ENCODE assay signal across 1 cellular context in the genomic region with DNA sequence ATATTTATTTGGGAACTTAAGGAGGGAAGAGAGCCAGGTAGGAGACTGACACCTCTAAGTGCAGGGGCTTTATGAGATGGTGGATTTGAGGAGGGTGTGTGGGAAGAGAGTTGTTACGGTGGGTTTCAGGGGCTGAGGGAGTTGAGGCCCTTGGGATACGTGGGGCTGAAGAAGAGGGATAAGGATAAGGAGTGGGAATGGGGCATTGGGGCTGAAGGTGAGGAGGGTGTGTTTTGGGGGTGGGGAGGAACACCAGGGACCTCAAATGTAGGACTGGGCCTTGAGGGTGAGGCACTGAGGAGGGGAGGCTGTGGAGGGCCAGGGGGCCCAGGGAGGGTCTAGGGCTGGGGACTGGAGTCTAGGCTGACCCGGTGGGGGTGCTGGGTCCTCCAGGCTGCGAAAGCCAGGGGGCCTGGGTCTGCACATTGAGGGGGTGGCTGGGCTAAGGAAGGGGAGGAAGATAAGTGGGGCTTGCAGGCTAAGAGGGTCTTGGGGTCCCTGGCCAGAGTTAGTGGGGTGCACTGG.
TF ChIP-seq lines count a peak whose summit lies in the region.

No MANE protein-coding gene starts in this region.

TF ChIP-seq in HepG2, 621 proteins besides CTCF, POLR2A, EP300 and RAD21:
- TF ChIP-seq ELF4 (CRISPR knock-in tag; IDR thresholded peaks at IDR 0.05; ENCODE audit: borderline replicate concordance) (0 out of 2 replicates have a peak, but pooled peaks have one; percentile 15), SP1 (IDR thresholded peaks at IDR 0.05) (no peak), SP1 (CRISPR knock-in tag; IDR thresholded peaks at IDR 0.05) (no peak)
- TF ChIP-seq, protein P1, sequence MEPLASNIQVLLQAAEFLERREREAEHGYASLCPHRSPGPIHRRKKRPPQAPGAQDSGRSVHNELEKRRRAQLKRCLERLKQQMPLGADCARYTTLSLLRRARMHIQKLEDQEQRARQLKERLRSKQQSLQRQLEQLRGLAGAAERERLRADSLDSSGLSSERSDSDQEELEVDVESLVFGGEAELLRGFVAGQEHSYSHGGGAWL (CRISPR knock-in tag; IDR thresholded peaks at IDR 0.05) = no peak
TF ChIP-seq in HepG2: peak in this region for 1.
